16 cellular contexts compared by ENCODE assay signal in the genomic region with DNA sequence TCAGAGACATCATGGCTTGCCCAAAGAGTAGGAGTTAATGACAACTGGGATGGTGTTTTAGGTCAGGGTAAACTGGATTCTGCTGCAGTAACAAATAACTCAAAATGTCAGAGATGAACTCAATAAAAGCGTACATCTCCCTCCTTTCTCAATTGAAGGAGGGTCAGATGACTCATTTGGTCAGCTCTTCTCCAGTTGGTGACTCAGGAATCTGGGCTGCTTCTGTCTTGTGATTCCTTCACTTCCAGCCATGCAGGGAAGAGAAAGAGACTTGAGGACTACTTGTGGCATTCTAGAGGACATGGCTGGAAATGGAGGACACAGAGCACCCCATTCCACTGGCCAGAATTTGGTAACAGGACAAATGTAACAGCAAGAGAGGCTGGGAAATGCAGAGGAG. TPM values are rescaled to one million over a fixed set of nuclear protein-coding genes. Genes with fewer than 3 reads are reported as not detected.
DNase-seq lines count a peak whose midpoint lies in the region; ATAC-seq and TF ChIP-seq lines count a peak whose summit lies in the region.
"Had no signal": no experiment of that assay in that cellular context is flagged by ENCODE, and none has a peak within 500 bp of the region (broad histone marks: within the 10 kb centered on the region; RNA-seq: fewer than 3 reads in every experiment).

No MANE protein-coding gene starts in this region.

- H3K9me2 ChIP-seq in SK-N-SH (no peaks in the 10 kb centered on the region), OCI-LY7 (ENCODE audit: insufficient read depth, low read length) (no peaks in the 10 kb centered on the region)

- DNase-seq in SK-N-SH (no peak), SW480 (ENCODE audit: low spot score) (peak; percentile 33), fibroblast of the aortic adventitia (ENCODE audit: low read depth) (peak; percentile 36), OCI-LY7 (ENCODE audit: low spot score) (no peak)
- DNase-seq in natural killer cell treated with Interleukin-12 subunit alpha and Interleukin-12 subunit beta and Interleukin-15 and Interleukin-18, amount 100 ng/mL, for 72 hours (ENCODE audit: low spot score): no peak
- DNase-seq: 8988T; activated CD4-positive, alpha-beta T cell treated with anti-CD3 and anti-CD28 coated beads for 36 hours; activated T-cell treated with anti-CD3 and anti-CD28 coated beads, Interleukin-2, amount 50 U/mL, for 24 hours; MV-4-11; SW 1271 had no signal

- no peaks in the 10 kb centered on the region for H3F3A ChIP-seq in SK-N-SH (replicated peaks; ENCODE audit: insufficient read depth)

- no peaks in the 10 kb centered on the region for H3K9me3 ChIP-seq in SK-N-SH
- no peaks in the 10 kb centered on the region for H3K9me3 ChIP-seq in OCI-LY7 (ENCODE audit: low read length)

- H3K4me2 ChIP-seq in SK-N-SH (no peak overlapping the region), OCI-LY7 (ENCODE audit: low read length) (no peak overlapping the region)

- H3K27me3 Mint-ChIP-seq in natural killer cell treated with Interleukin-12 subunit alpha and Interleukin-12 subunit beta and Interleukin-15 and Interleukin-18, amount 100 ng/mL, for 72 hours: peaks cover 56 to 75% of the 10 kb centered on the region in 2 donors

- H3K27me3 ChIP-seq in SK-N-SH (ENCODE audit: insufficient read depth): peaks cover 35% of the 10 kb centered on the region

- H3K79me2 ChIP-seq in SK-N-SH (ENCODE audit: insufficient read depth) (no peaks in the 10 kb centered on the region), OCI-LY7 (ENCODE audit: insufficient read depth, low read depth, low read length) (no peaks in the 10 kb centered on the region)

- no peak overlapping the region for H3K27ac Mint-ChIP-seq in natural killer cell treated with Interleukin-12 subunit alpha and Interleukin-12 subunit beta and Interleukin-15 and Interleukin-18, amount 100 ng/mL, for 72 hours
- H3K27ac Mint-ChIP-seq: activated CD4-positive, alpha-beta T cell treated with anti-CD3 and anti-CD28 coated beads for 36 hours; activated T-cell treated with anti-CD3 and anti-CD28 coated beads, Interleukin-2, amount 50 U/mL, for 24 hours had no signal

- H3K4me3 ChIP-seq in SK-N-SH (ENCODE audit: low read depth in 2 of 2, low read length in 1 of 2) (no peak overlapping the region), fibroblast of the aortic adventitia (ENCODE audit: low read depth, low read length) (no peak overlapping the region), OCI-LY7 (ENCODE audit: low read depth, low read length, poor library complexity, severe bottlenecking) (no peak overlapping the region)
- H3K4me3 ChIP-seq: GM12878, thoracic aorta had no signal

- no peaks in the 10 kb centered on the region for H3K4me1 Mint-ChIP-seq in natural killer cell treated with Interleukin-12 subunit alpha and Interleukin-12 subunit beta and Interleukin-15 and Interleukin-18, amount 100 ng/mL, for 72 hours (ENCODE audit: low read depth in 2 of 2)
- H3K4me1 Mint-ChIP-seq: activated CD4-positive, alpha-beta T cell treated with anti-CD3 and anti-CD28 coated beads for 36 hours had no signal

- no peaks in the 10 kb centered on the region for H3K36me3 Mint-ChIP-seq in natural killer cell treated with Interleukin-12 subunit alpha and Interleukin-12 subunit beta and Interleukin-15 and Interleukin-18, amount 100 ng/mL, for 72 hours

- H4K20me1 ChIP-seq in SK-N-SH (ENCODE audit: insufficient read depth) (no peaks in the 10 kb centered on the region), OCI-LY7 (ENCODE audit: insufficient read depth, low read length) (no peaks in the 10 kb centered on the region)

- POLR2A ChIA-PET in SK-N-SH (lab: Yijun Ruan, JAX) (no interaction called here), OCI-LY7 (lab: Charles Lee) (interaction anchor here (0.5 kb wide), 1 partner anchor 16 kb away, joined by 4 read pairs; no protein-coding TSS in a partner anchor)

- CTCF ChIA-PET in SK-N-SH (lab: Yijun Ruan, JAX) (interaction anchor here (0.7 to 13.2 kb wide), 4 partner anchors 62 to 185 kb away, joined by 3 to 188 read pairs (median 32); no protein-coding TSS in a partner anchor), OCI-LY7 (lab: Charles Lee; ENCODE audit: unreplicated experiment) (no interaction called here)

- WGBS in SK-N-SH (ENCODE audit: low lambda C conversion rate): 12% methylated on average over 1 of the region's 1 CpG

- H3K27ac ChIP-seq in SK-N-SH (ENCODE audit: low read depth in 2 of 2, low read length in 1 of 2) (no peak overlapping the region), OCI-LY7 (ENCODE audit: low read depth, low read length, poor library complexity, severe bottlenecking) (no peak overlapping the region)
- H3K27ac ChIP-seq: thoracic aorta had no signal

- BruUV-seq in OCI-LY7 (replicated peaks; lab: Mats Ljungman, UMichigan): no TSS peak

- H3K4me1 ChIP-seq in SK-N-SH (ENCODE audit: control insufficient read depth in 1 of 2, insufficient read depth in 2 of 2, low read depth in 1 of 2, low read length in 1 of 2) (peaks cover 0 to 7% of the 10 kb centered on the region in 2 experiments; a peak in 1 of 4 replicates), OCI-LY7 (ENCODE audit: insufficient read depth, low read length, poor library complexity, severe bottlenecking) (no peaks in the 10 kb centered on the region)

- no peak for TF ChIP-seq EP300 in SK-N-SH (IDR thresholded peaks at IDR 0.05; ENCODE audit: borderline replicate concordance in 1 of 2, low read depth in 1 of 2, low read length in 1 of 2)

- H3K36me3 ChIP-seq in SK-N-SH (replicated peaks in 1 of 2; ENCODE audit: control insufficient read depth in 1 of 2, insufficient read depth in 2 of 2, low read length in 1 of 2) (no peaks in the 10 kb centered on the region), OCI-LY7 (ENCODE audit: insufficient read depth, low read length) (no peaks in the 10 kb centered on the region)
- H3K36me3 ChIP-seq: thoracic aorta had no signal

- H2AFZ ChIP-seq in SK-N-SH (ENCODE audit: low read depth) (no peak overlapping the region), OCI-LY7 (ENCODE audit: low read length) (no peak overlapping the region)

- no peaks in the 10 kb centered on the region for H3K9me3 Mint-ChIP-seq in natural killer cell treated with Interleukin-12 subunit alpha and Interleukin-12 subunit beta and Interleukin-15 and Interleukin-18, amount 100 ng/mL, for 72 hours
- H3K9me3 Mint-ChIP-seq: activated T-cell treated with anti-CD3 and anti-CD28 coated beads, Interleukin-2, amount 50 U/mL, for 24 hours had no signal

- intact Hi-C loops in OCI-LY7 (cut with micrococcal nuclease; ENCODE audit: unreplicated experiment): no loop called here

- no peak for ATAC-seq in SK-N-SH treated with all-trans-retinoic acid at 6 μM for 48 hours
- ATAC-seq in HG02759 (IDR thresholded peaks at IDR 0.05; ENCODE audit: unreplicated experiment): no peak
- ATAC-seq in natural killer cell treated with Interleukin-12 subunit alpha and Interleukin-12 subunit beta and Interleukin-15 and Interleukin-18, amount 100 ng/mL, for 72 hours: no peak
- no peak for ATAC-seq in HG03378 (IDR thresholded peaks at IDR 0.05; ENCODE audit: unreplicated experiment)
- ATAC-seq: activated CD4-positive, alpha-beta T cell treated with anti-CD3 and anti-CD28 coated beads for 36 hours; GM12878 had no signal

- TF ChIP-seq RAD21 in SK-N-SH (IDR thresholded peaks at IDR 0.05; ENCODE audit: low read length): no peak

- no peak for TF ChIP-seq CTCF in SK-N-SH (IDR thresholded peaks at IDR 0.05)
- no peak for TF ChIP-seq CTCF in fibroblast of the aortic adventitia (IDR thresholded peaks at IDR 0.05; ENCODE audit: insufficient read depth, low read length)
- no peak for TF ChIP-seq CTCF in OCI-LY7 (conservative IDR thresholded peaks at IDR 0.05; ENCODE audit: low read length)

- no peak overlapping the region for H3K9ac ChIP-seq in SK-N-SH

- H3K4me3 Mint-ChIP-seq in natural killer cell treated with Interleukin-12 subunit alpha and Interleukin-12 subunit beta and Interleukin-15 and Interleukin-18, amount 100 ng/mL, for 72 hours: no peak overlapping the region
- H3K4me3 Mint-ChIP-seq: activated CD4-positive, alpha-beta T cell treated with anti-CD3 and anti-CD28 coated beads for 36 hours; activated T-cell treated with anti-CD3 and anti-CD28 coated beads, Interleukin-2, amount 50 U/mL, for 24 hours had no signal

TF ChIP-seq in SK-N-SH, 30 proteins besides CTCF, POLR2A, EP300 and RAD21 (continues in another document):
- TF ChIP-seq RCOR1 (IDR thresholded peaks at IDR 0.05; ENCODE audit: low read length) (no peak), CHD2 (IDR thresholded peaks at IDR 0.05; ENCODE audit: low read length, partially characterized antibody) (no peak), SMC3 (IDR thresholded peaks at IDR 0.05; ENCODE audit: low read depth, low read length) (no peak), SIN3A (IDR thresholded peaks at IDR 0.05; ENCODE audit: borderline replicate concordance, low read depth, low read length) (no peak), ELF1 (IDR thresholded peaks at IDR 0.05) (no peak), FOXM1 (IDR thresholded peaks at IDR 0.05; ENCODE audit: low read depth) (no peak)

TF ChIP-seq in SK-N-SH treated with all-trans-retinoic acid at 6 μM for 48 hours, 23 proteins besides CTCF, POLR2A, EP300 and RAD21:
- no peak for TF ChIP-seq SNAI2 (CRISPR knock-in tag; IDR thresholded peaks at IDR 0.05)
- TF ChIP-seq, protein P1, sequence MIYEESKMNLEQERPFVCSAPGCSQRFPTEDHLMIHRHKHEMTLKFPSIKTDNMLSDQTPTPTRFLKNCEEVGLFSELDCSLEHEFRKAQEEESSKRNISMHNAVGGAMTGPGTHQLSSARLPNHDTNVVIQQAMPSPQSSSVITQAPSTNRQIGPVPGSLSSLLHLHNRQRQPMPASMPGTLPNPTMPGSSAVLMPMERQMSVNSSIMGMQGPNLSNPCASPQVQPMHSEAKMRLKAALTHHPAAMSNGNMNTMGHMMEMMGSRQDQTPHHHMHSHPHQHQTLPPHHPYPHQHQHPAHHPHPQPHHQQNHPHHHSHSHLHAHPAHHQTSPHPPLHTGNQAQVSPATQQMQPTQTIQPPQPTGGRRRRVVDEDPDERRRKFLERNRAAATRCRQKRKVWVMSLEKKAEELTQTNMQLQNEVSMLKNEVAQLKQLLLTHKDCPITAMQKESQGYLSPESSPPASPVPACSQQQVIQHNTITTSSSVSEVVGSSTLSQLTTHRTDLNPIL (CRISPR knock-in tag; IDR thresholded peaks at IDR 0.05; ENCODE audit: low read depth): no peak
- TF ChIP-seq ZNF70 (CRISPR knock-in tag; IDR thresholded peaks at IDR 0.05): no peak
- no peak for TF ChIP-seq ZC3H10 (CRISPR knock-in tag; IDR thresholded peaks at IDR 0.05)
- no peak for TF ChIP-seq ZNF565 (CRISPR knock-in tag; conservative IDR thresholded peaks at IDR 0.05; ENCODE audit: low read depth)
TF ChIP-seq in SK-N-SH treated with all-trans-retinoic acid at 6 μM for 48 hours: peak in this region for 0.

RNA-seq across cellular contexts. Expression of a gene that starts 3.2 kb away (rescaled TPM):
- polyA plus RNA-seq in SK-N-SH (2012; rRNA removed): not detected in 2 replicates
- 0.01 TPM in 2 replicates for polyA plus RNA-seq in SK-N-SH (2012; cell fraction: cytosol; rRNA removed)
- polyA plus RNA-seq in SK-N-SH (2012; cell fraction: nucleus; rRNA removed): not detected in 2 replicates
- total RNA-seq in fibroblast of the aortic adventitia (ENCODE audit: low replicate concordance) (not detected in 2 replicates), OCI-LY7 (2022) (not detected in 2 replicates)
- not detected in 2 replicates for total RNA-seq in OCI-LY7 (2014; rRNA removed; shearing (Covaris generic))
- total RNA-seq in natural killer cell treated with Interleukin-12 subunit alpha and Interleukin-12 subunit beta and Interleukin-15 and Interleukin-18, amount 100 ng/mL, for 72 hours: not detected
- total RNA-seq: activated CD4-positive, alpha-beta T cell treated with anti-CD3 and anti-CD28 coated beads for 36 hours; GM12878; omental fat pad; thoracic aorta had no signal
- polyA plus RNA-seq: GM12878 had no signal

Comparison
In these comparisons a context has a peak if more than half of its experiments do, and no peak if none do; other contexts are left out.
1. DNase-seq: peak in SW480 (single experiment) and fibroblast of the aortic adventitia (single experiment); none in SK-N-SH (single experiment), OCI-LY7 (single experiment) and natural killer cell treated with Interleukin-12 subunit alpha and Interleukin-12 subunit beta and Interleukin-15 and Interleukin-18, amount 100 ng/mL, for 72 hours (single experiment).